13 cellular contexts compared by ENCODE assay signal in genomic region chr18:25587545-25587944, GRCh38.
A peak's percentile ranks its signal among the peaks of the same experiment; 100 is the strongest.
DNase-seq lines count a peak whose midpoint lies in the region; ATAC-seq, FAIRE-seq and TF ChIP-seq lines count a peak whose summit lies in the region.
"Had no signal": no experiment of that assay in that cellular context is flagged by ENCODE, and none has a peak within 500 bp of the region (broad histone marks: within the 10 kb centered on the region; RNA-seq: fewer than 3 reads in every experiment).

No MANE protein-coding gene starts in this region.

- no peaks in the 10 kb centered on the region for H3K36me3 ChIP-seq in HepG2 (replicated peaks in 1 of 2; ENCODE audit: control insufficient read depth in 1 of 2, insufficient read depth in 2 of 2, low read length in 2 of 2)
- no peaks in the 10 kb centered on the region for H3K36me3 ChIP-seq in right lobe of liver
- H3K36me3 ChIP-seq: BE2C had no signal

- no peak for ATAC-seq in HepG2
- no peak for ATAC-seq in right lobe of liver
- ATAC-seq in HG03432 (IDR thresholded peaks at IDR 0.05; ENCODE audit: unreplicated experiment) = no peak
- ATAC-seq: A549, GM12878 had no signal

- CTCF ChIA-PET in HepG2 (lab: Yijun Ruan, JAX; ENCODE audit: low intra/inter-chr PET ratio, low total read pairs) = no interaction called here

- H3K9me3 ChIP-seq in HepG2 (ENCODE audit: low read length) = peaks cover 13% of the 10 kb centered on the region
- H3K9me3 ChIP-seq in right lobe of liver = no peaks in the 10 kb centered on the region
- H3K9me3 ChIP-seq: A549, BE2C had no signal

- in situ Hi-C loops in HepG2 (cut with HindIII; ENCODE audit: extremely low pct_ligation_motif_present, low pct_unique_long_range_greater_than_20kb) = no loop called here

- no peak overlapping the region for H3K4me2 ChIP-seq in HepG2 (ENCODE audit: low read depth, low read length)
- H3K4me2 ChIP-seq: A549 had no signal

- H3K4me1 ChIP-seq in HepG2 (ENCODE audit: insufficient read depth, low read length) = no peaks in the 10 kb centered on the region
- H3K4me1 ChIP-seq in right lobe of liver = no peaks in the 10 kb centered on the region
- H3K4me1 ChIP-seq: A549, BE2C had no signal

- no peak for FAIRE-seq in HepG2 (lab: Jason Lieb, UNC)
- FAIRE-seq: A549, GM12878, GM18507 had no signal

- BruUV-seq in HepG2 (replicated peaks; lab: Mats Ljungman, UMichigan) = no TSS peak

- no peak overlapping the region for H2AFZ ChIP-seq in HepG2 (ENCODE audit: low read length)

- TF ChIP-seq RAD21 in HepG2 (CRISPR knock-in tag; IDR thresholded peaks at IDR 0.05) = no peak

- no peak for TF ChIP-seq POLR2A in HepG2 (IDR thresholded peaks at IDR 0.05; ENCODE audit: insufficient read depth in 1 of 2, low read depth in 2 of 2, low read length in 2 of 2)
- no peak for TF ChIP-seq POLR2A in right lobe of liver (IDR thresholded peaks at IDR 0.05)

- TF ChIP-seq CTCF in HepG2 (CRISPR knock-in tag; IDR thresholded peaks at IDR 0.05) (no peak), right lobe of liver (IDR thresholded peaks at IDR 0.05) (no peak), type B pancreatic cell (conservative IDR thresholded peaks at IDR 0.05) (no peak)

- POLR2A ChIA-PET in HepG2 (lab: Yijun Ruan, JAX) = no interaction called here

- TF ChIP-seq EP300 in HepG2 (IDR thresholded peaks at IDR 0.05; ENCODE audit: low read depth in 2 of 2, low read length in 2 of 2) = no peak
- TF ChIP-seq EP300 in HepG2 (CRISPR knock-in tag; IDR thresholded peaks at IDR 0.05; ENCODE audit: borderline replicate concordance) = no peak

- H3K4me1 Mint-ChIP-seq in type B pancreatic cell (ENCODE audit: unreplicated experiment) = no peaks in the 10 kb centered on the region
- H3K4me1 Mint-ChIP-seq: CD4-positive, alpha-beta memory T cell had no signal

- H3K27ac ChIP-seq in HepG2 (ENCODE audit: extremely low read length, insufficient read depth, low read length) (no peak overlapping the region), right lobe of liver (no peak overlapping the region)
- H3K27ac ChIP-seq: A549, C4-2B had no signal

- no peak overlapping the region for H3K4me3 Mint-ChIP-seq in type B pancreatic cell
- H3K4me3 Mint-ChIP-seq: CD4-positive, alpha-beta memory T cell had no signal

- no peak overlapping the region for H3K27ac Mint-ChIP-seq in type B pancreatic cell
- H3K27ac Mint-ChIP-seq: CD4-positive, alpha-beta memory T cell had no signal

- DNase-seq in HepG2 (ENCODE audit: low spot score) = no peak
- no peak for DNase-seq in right lobe of liver
- peak; percentile 18 for DNase-seq in M059J (ENCODE audit: low read depth)
- peak; percentile 24 for DNase-seq in left kidney (ENCODE audit: low read depth, low spot score)
- DNase-seq in type B pancreatic cell (ENCODE audit: extremely low spot score, unreplicated experiment) = no peak
- DNase-seq: BE2C; CD4-positive, alpha-beta memory T cell; H7 had no signal

- peaks cover 13% of the 10 kb centered on the region for H3K9me3 Mint-ChIP-seq in type B pancreatic cell

- H3K79me2 ChIP-seq in HepG2 (ENCODE audit: insufficient read depth, low read length) = no peaks in the 10 kb centered on the region

- H4K20me1 ChIP-seq in HepG2 (ENCODE audit: insufficient read depth, low read length) = no peaks in the 10 kb centered on the region

- 26% methylated on average over 5 of the region's 5 CpGs for WGBS in HepG2 (ENCODE audit: low lambda C conversion rate)
- 44% methylated on average over 4 of the region's 5 CpGs for WGBS in right lobe of liver (ENCODE audit: insufficient coverage, low coverage, low lambda C conversion rate, missing lambda C conversion rate)

- no peaks in the 10 kb centered on the region for H3K27me3 ChIP-seq in HepG2 (ENCODE audit: control insufficient read depth in 1 of 2, insufficient read depth in 2 of 2, low read length in 2 of 2)
- no peaks in the 10 kb centered on the region for H3K27me3 ChIP-seq in right lobe of liver
- H3K27me3 ChIP-seq: BE2C had no signal

- intact Hi-C loops in HepG2 (cut with micrococcal nuclease; ENCODE audit: unreplicated experiment) (no loop called here), right lobe of liver (cut with DNase I) (no loop called here)

- H3K4me3 ChIP-seq in HepG2 (replicated peaks in 1 of 3; ENCODE audit: insufficient read depth in 1 of 3, low read depth in 2 of 3, low read length in 3 of 3) = no peak overlapping the region
- H3K4me3 ChIP-seq in right lobe of liver = no peak overlapping the region
- H3K4me3 ChIP-seq: A549, GM12878 had no signal

- H3K9ac ChIP-seq in HepG2 (ENCODE audit: insufficient read depth, low read depth, low read length) = no peak overlapping the region

- no peaks in the 10 kb centered on the region for H3K36me3 Mint-ChIP-seq in type B pancreatic cell

- H3K27me3 Mint-ChIP-seq in type B pancreatic cell = no peaks in the 10 kb centered on the region
- H3K27me3 Mint-ChIP-seq: CD4-positive, alpha-beta memory T cell had no signal

TF ChIP-seq in HepG2, 621 proteins besides CTCF, POLR2A, EP300 and RAD21 (continues in another document):
- TF ChIP-seq ARID4A (CRISPR knock-in tag; IDR thresholded peaks at IDR 0.05; ENCODE audit: borderline replicate concordance) (no peak), FOXO1 (CRISPR knock-in tag; IDR thresholded peaks at IDR 0.05) (no peak), SNRNP70 (IDR thresholded peaks at IDR 0.05; ENCODE audit: low read depth, low read length) (no peak), UBTF (CRISPR knock-in tag; IDR thresholded peaks at IDR 0.05) (no peak), ZNF317 (CRISPR knock-in tag; IDR thresholded peaks at IDR 0.05) (peak; percentile 91)

Comparison
In these comparisons a context has a peak if more than half of its experiments do, and no peak if none do; other contexts are left out.
1. DNase-seq: peak in M059J (single experiment) and left kidney (single experiment); none in HepG2 (single experiment), right lobe of liver (0 of 3) and type B pancreatic cell (single experiment).